ENCODE assay signal across 12 cellular contexts in the genomic region with DNA sequence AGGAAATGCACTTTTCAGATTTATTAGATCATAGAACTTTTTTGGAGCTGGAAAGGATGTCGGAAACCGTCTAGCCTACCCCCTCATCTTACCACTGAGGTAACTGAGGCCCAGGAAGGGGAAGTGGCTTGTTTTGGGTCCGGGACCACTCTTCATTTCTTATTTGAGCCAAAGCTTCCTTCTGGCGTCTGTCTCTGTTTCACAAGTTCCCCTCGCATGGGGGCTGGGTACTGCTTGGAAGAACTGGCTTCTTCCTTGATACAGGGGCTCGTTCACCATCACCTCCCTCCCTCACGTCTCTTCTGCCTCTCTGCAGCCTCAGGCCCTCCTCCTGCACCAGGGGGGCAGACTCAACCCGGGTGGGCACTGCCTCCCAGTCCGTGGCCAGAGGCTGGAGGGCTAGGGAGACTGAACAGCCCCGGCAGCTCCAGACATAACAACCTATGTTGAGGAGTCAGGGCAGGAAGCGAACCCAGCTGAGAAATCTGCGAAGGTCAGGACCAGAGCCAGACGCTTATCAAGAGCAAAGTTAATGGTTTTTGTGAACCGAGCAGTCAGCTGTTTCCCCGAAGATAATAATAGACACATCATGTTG. TPM values are rescaled to one million over a fixed set of nuclear protein-coding genes. Genes with fewer than 3 reads are reported as not detected.
A peak's percentile ranks its signal among the peaks of the same experiment; 100 is the strongest.
DNase-seq lines count a peak whose midpoint lies in the region; ATAC-seq and TF ChIP-seq lines count a peak whose summit lies in the region.
"Had no signal": no experiment of that assay in that cellular context is flagged by ENCODE, and none has a peak within 500 bp of the region (broad histone marks: within the 10 kb centered on the region; RNA-seq: fewer than 3 reads in every experiment).

No MANE protein-coding gene starts in this region.

- ATAC-seq in stimulated activated memory B cell treated with anti-CD40 and anti-IgM and Interleukin-4, amounts not matched to agents 10 μg/mL and 1 μg/mL and 100 μg/mL, for 72 hours = no peak

- TF ChIP-seq POLR2A in transverse colon (IDR thresholded peaks at IDR 0.05) = no peak

- H3K27ac ChIP-seq in muscle layer of colon (ENCODE audit: low read depth, low read length) (peak overlapping the region; percentile 10), transverse colon (peak overlapping the region in 3 of 4 donors; percentile 70 to 84 (median 73)), GM23248 (no peak overlapping the region)
- H3K27ac ChIP-seq: SJSA1 had no signal

- no peaks in the 10 kb centered on the region for H3K9me2 ChIP-seq in GM23248 (ENCODE audit: insufficient read depth)

- no peaks in the 10 kb centered on the region for H4K20me1 ChIP-seq in GM23248 (ENCODE audit: insufficient read depth)

- TF ChIP-seq EP300 in transverse colon (IDR thresholded peaks at IDR 0.05; ENCODE audit: low read depth) = no peak

- H3K36me3 Mint-ChIP-seq in stimulated activated memory B cell treated with anti-CD40 and anti-IgM and Interleukin-4, amounts not matched to agents 10 μg/mL and 1 μg/mL and 100 μg/mL, for 72 hours = no peaks in the 10 kb centered on the region

- H3K27ac Mint-ChIP-seq in stimulated activated memory B cell treated with anti-CD40 and anti-IgM and Interleukin-4, amounts not matched to agents 10 μg/mL and 1 μg/mL and 100 μg/mL, for 72 hours = no peak overlapping the region

- H3K4me3 ChIP-seq in fibroblast of pulmonary artery (replicated peaks; ENCODE audit: low read depth, low read length) = peak overlapping the region; percentile 6
- H3K4me3 ChIP-seq in muscle layer of colon (ENCODE audit: low read depth in 1 of 2, low read length in 2 of 2) = no peak overlapping the region
- no peak overlapping the region for H3K4me3 ChIP-seq in transverse colon
- no peak overlapping the region for H3K4me3 ChIP-seq in GM23248
- H3K4me3 ChIP-seq: SJSA1 had no signal

- no peaks in the 10 kb centered on the region for H3K27me3 ChIP-seq in muscle layer of colon (ENCODE audit: control insufficient read depth in 1 of 2, insufficient read depth in 2 of 2, low read length in 2 of 2)
- H3K27me3 ChIP-seq in transverse colon = peaks cover 6% of the 10 kb centered on the region
- H3K27me3 ChIP-seq in GM23248 (replicated peaks; ENCODE audit: insufficient read depth) = no peaks in the 10 kb centered on the region
- H3K27me3 ChIP-seq: SJSA1 had no signal

- DNase-seq in UCSD-AML1 (lab: John Stamatoyannopoulos, UW; ENCODE audit: unreplicated experiment) (peak; percentile 23), fibroblast of pulmonary artery (ENCODE audit: low read depth) (peak; percentile 49), transverse colon (no peak), GM23248 (no peak)
- no peak for DNase-seq in central memory CD4-positive, alpha-beta T cell
- DNase-seq: effector CD8-positive, alpha-beta T cell; NCI-H510A treated with DMSO at 0.1 percent for 48 hours; stimulated activated CD4-positive, alpha-beta T cell treated with anti-CD3 and anti-CD28 coated beads, Interleukin-4, amount 100 ng/mL, for 24 hours had no signal

- no peak for TF ChIP-seq CTCF in fibroblast of pulmonary artery (IDR thresholded peaks at IDR 0.05; ENCODE audit: low read length, missing control alignments)
- no peak for TF ChIP-seq CTCF in transverse colon (IDR thresholded peaks at IDR 0.05)

- no peak overlapping the region for H3K4me3 Mint-ChIP-seq in stimulated activated memory B cell treated with anti-CD40 and anti-IgM and Interleukin-4, amounts not matched to agents 10 μg/mL and 1 μg/mL and 100 μg/mL, for 72 hours

- H3F3A ChIP-seq in GM23248 (ENCODE audit: insufficient read depth) = peaks cover 32% of the 10 kb centered on the region

- H3K4me1 ChIP-seq in muscle layer of colon (ENCODE audit: insufficient read depth, low read length) (peaks cover 50% of the 10 kb centered on the region), transverse colon (peaks cover 18 to 37% (median 22%) of the 10 kb centered on the region in 4 donors), GM23248 (ENCODE audit: insufficient read depth) (peaks cover 41% of the 10 kb centered on the region)

- H2AFZ ChIP-seq in GM23248 = no peak overlapping the region

- in situ Hi-C loops in transverse colon (cut with MboI; ENCODE audit: low pct_ligation_motif_present in 1 of 4, low pct_unique_long_range_greater_than_20kb in 1 of 4, low sequenced_read_pairs in 3 of 4) (no loop called here), GM23248 (cut with MboI) (no loop called here)

- no peaks in the 10 kb centered on the region for H3K36me3 ChIP-seq in muscle layer of colon (ENCODE audit: insufficient read depth, low read length)
- no peaks in the 10 kb centered on the region for H3K36me3 ChIP-seq in transverse colon
- H3K36me3 ChIP-seq in GM23248 (ENCODE audit: low read depth) = no peaks in the 10 kb centered on the region
- H3K36me3 ChIP-seq: SJSA1 had no signal

- no peak overlapping the region for H3K4me2 ChIP-seq in GM23248 (ENCODE audit: unreplicated experiment)

- 46 to 51% methylated on average over 7 to 15 of the region's 15 CpGs for WGBS in transverse colon (ENCODE audit: low coverage in 1 of 2), 2 donors
- WGBS in GM23248 (ENCODE audit: low coverage in 1 of 2, low lambda C conversion rate in 2 of 2, missing lambda C conversion rate in 2 of 2), 2 experiments = 85 to 87% methylated on average over 15 of the region's 15 CpGs

- H3K9ac ChIP-seq in muscle layer of colon (ENCODE audit: low read length) (no peak overlapping the region), GM23248 (no peak overlapping the region)

- peaks cover 6% of the 10 kb centered on the region for H3K4me1 Mint-ChIP-seq in stimulated activated memory B cell treated with anti-CD40 and anti-IgM and Interleukin-4, amounts not matched to agents 10 μg/mL and 1 μg/mL and 100 μg/mL, for 72 hours

- H3K9me3 ChIP-seq in muscle layer of colon (ENCODE audit: low read length) = no peaks in the 10 kb centered on the region
- no peaks in the 10 kb centered on the region for H3K9me3 ChIP-seq in transverse colon
- H3K9me3 ChIP-seq in GM23248 (ENCODE audit: low read depth) = no peaks in the 10 kb centered on the region
- H3K9me3 ChIP-seq: SJSA1 had no signal

- intact Hi-C loops in transverse colon (cut with DNase I; ENCODE audit: low total_unique reads) = no loop called here

- peaks cover 72% of the 10 kb centered on the region for H3K79me2 ChIP-seq in GM23248 (ENCODE audit: insufficient read depth)

- H3K27me3 Mint-ChIP-seq in stimulated activated memory B cell treated with anti-CD40 and anti-IgM and Interleukin-4, amounts not matched to agents 10 μg/mL and 1 μg/mL and 100 μg/mL, for 72 hours = peaks cover 31% of the 10 kb centered on the region

- H3K9me3 Mint-ChIP-seq in stimulated activated memory B cell treated with anti-CD40 and anti-IgM and Interleukin-4, amounts not matched to agents 10 μg/mL and 1 μg/mL and 100 μg/mL, for 72 hours = no peaks in the 10 kb centered on the region

RNA-seq across cellular contexts. Expression of gene HTRA1, which starts 12.9 kb away (rescaled TPM):
- 100 to 1,000 TPM in 1 of 4 donors, 10 to 100 TPM in 2, 1 to 10 TPM in 1; 7.9 to 103 (median 31.2) TPM for total RNA-seq in transverse colon
- total RNA-seq in GM23248 (2014; rRNA removed; shearing (Covaris generic)) = 395 and 405 TPM in 2 replicates
- polyA plus RNA-seq in GM23248 (2016; fragmentation: Nextera tagmentation; extraction: Ambion mirVana) = 220 and 303 TPM in 2 replicates

RNA-seq across cellular contexts. Expression of gene ARMS2, which starts 19.8 kb away (rescaled TPM):
- total RNA-seq in transverse colon = not detected
- not detected in 2 replicates for total RNA-seq in GM23248 (2014; rRNA removed; shearing (Covaris generic))
- not detected in 2 replicates for polyA plus RNA-seq in GM23248 (2016; fragmentation: Nextera tagmentation; extraction: Ambion mirVana)
- total RNA-seq: LHCN-M2, SJSA1 had no signal

Comparison
In these comparisons a context has a peak if more than half of its experiments do, and no peak if none do; other contexts are left out.
1. DNase-seq: peak in UCSD-AML1 (single experiment) and fibroblast of pulmonary artery (single experiment); none in transverse colon (single experiment), central memory CD4-positive, alpha-beta T cell (single experiment) and GM23248 (single experiment).